ENCODE assay signal across 1 cellular context in the genomic region with DNA sequence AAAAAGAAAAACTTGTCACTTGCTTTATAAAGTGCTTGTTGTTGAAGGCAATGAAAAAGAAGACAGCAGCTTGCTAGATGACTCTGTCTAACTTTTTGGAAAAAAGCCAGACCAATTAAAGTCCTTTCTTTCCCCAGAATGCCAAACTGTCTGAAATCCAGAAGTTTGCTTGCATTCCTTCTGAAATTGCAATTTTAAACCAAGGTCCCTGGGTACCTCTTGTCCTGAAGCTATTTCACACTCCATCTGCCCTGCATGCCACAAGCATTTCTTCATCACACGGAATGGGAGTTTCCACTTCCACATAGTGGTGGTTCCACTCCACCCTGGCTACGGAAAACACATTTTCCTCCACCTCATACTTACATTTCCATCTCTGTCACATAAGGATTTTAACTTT.
TF ChIP-seq lines count a peak whose summit lies in the region.

No MANE protein-coding gene starts in this region.

TF ChIP-seq in GM23338, 12 proteins besides CTCF, POLR2A, EP300 and RAD21 (continued from another document):
- TF ChIP-seq, protein P1, sequence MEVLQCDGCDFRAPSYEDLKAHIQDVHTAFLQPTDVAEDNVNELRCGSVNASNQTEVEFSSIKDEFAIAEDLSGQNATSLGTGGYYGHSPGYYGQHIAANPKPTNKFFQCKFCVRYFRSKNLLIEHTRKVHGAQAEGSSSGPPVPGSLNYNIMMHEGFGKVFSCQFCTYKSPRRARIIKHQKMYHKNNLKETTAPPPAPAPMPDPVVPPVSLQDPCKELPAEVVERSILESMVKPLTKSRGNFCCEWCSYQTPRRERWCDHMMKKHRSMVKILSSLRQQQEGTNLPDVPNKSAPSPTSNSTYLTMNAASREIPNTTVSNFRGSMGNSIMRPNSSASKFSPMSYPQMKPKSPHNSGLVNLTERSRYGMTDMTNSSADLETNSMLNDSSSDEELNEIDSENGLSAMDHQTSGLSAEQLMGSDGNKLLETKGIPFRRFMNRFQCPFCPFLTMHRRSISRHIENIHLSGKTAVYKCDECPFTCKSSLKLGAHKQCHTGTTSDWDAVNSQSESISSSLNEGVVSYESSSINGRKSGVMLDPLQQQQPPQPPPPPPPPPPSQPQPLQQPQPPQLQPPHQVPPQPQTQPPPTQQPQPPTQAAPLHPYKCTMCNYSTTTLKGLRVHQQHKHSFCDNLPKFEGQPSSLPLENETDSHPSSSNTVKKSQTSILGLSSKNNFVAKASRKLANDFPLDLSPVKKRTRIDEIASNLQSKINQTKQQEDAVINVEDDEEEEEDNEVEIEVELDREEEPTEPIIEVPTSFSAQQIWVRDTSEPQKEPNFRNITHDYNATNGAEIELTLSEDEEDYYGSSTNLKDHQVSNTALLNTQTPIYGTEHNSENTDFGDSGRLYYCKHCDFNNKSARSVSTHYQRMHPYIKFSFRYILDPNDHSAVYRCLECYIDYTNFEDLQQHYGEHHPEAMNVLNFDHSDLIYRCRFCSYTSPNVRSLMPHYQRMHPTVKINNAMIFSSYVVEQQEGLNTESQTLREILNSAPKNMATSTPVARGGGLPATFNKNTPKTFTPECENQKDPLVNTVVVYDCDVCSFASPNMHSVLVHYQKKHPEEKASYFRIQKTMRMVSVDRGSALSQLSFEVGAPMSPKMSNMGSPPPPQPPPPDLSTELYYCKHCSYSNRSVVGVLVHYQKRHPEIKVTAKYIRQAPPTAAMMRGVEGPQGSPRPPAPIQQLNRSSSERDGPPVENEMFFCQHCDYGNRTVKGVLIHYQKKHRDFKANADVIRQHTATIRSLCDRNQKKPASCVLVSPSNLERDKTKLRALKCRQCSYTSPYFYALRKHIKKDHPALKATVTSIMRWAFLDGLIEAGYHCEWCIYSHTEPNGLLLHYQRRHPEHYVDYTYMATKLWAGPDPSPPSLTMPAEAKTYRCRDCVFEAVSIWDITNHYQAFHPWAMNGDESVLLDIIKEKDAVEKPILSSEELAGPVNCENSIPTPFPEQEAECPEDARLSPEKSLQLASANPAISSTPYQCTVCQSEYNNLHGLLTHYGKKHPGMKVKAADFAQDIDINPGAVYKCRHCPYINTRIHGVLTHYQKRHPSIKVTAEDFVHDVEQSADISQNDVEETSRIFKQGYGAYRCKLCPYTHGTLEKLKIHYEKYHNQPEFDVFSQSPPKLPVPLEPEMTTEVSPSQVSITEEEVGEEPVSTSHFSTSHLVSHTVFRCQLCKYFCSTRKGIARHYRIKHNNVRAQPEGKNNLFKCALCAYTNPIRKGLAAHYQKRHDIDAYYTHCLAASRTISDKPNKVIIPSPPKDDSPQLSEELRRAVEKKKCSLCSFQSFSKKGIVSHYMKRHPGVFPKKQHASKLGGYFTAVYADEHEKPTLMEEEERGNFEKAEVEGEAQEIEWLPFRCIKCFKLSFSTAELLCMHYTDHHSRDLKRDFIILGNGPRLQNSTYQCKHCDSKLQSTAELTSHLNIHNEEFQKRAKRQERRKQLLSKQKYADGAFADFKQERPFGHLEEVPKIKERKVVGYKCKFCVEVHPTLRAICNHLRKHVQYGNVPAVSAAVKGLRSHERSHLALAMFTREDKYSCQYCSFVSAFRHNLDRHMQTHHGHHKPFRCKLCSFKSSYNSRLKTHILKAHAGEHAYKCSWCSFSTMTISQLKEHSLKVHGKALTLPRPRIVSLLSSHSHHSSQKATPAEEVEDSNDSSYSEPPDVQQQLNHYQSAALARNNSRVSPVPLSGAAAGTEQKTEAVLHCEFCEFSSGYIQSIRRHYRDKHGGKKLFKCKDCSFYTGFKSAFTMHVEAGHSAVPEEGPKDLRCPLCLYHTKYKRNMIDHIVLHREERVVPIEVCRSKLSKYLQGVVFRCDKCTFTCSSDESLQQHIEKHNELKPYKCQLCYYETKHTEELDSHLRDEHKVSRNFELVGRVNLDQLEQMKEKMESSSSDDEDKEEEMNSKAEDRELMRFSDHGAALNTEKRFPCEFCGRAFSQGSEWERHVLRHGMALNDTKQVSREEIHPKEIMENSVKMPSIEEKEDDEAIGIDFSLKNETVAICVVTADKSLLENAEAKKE (CRISPR knock-in tag; IDR thresholded peaks at IDR 0.05) = no peak
- TF ChIP-seq ZNF331 (CRISPR knock-in tag; IDR thresholded peaks at IDR 0.05; ENCODE audit: low read depth) = no peak
- TF ChIP-seq ZNF114 (CRISPR knock-in tag; IDR thresholded peaks at IDR 0.05) = no peak
- no peak for TF ChIP-seq JUNB (IDR thresholded peaks at IDR 0.05; ENCODE audit: unreplicated experiment)
- TF ChIP-seq NANOG (IDR thresholded peaks at IDR 0.05; ENCODE audit: borderline replicate concordance) = no peak
